ENCODE assay signal across 21 cellular contexts in the genomic region with DNA sequence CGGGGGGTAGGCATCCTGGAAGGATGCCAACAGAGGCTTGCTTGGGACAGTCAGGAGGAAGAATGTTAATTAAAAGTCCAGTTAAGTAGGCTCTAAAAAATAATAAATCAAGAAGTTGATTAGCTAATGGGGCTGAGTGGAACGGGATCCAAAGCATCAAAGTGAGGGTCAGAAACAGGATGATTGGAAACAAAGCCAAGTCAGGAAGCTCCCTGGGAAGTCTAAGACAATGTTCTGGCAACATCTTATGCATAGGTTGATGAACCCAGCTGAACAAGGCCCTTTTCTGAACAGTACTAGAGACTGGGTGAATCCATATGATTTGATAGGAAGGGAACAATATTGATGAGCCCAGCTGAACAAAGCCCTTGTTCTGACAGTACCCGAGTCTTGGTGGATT. TPM values are rescaled to one million over a fixed set of nuclear protein-coding genes. Genes with fewer than 3 reads are reported as not detected.
DNase-seq lines count a peak whose midpoint lies in the region; ATAC-seq and TF ChIP-seq lines count a peak whose summit lies in the region.
"Had no signal": no experiment of that assay in that cellular context is flagged by ENCODE, and none has a peak within 500 bp of the region (broad histone marks: within the 10 kb centered on the region; RNA-seq: fewer than 3 reads in every experiment).

No MANE protein-coding gene starts in this region.

- H2AFZ ChIP-seq in hepatocyte: no peak overlapping the region

- H4K20me1 ChIP-seq in hepatocyte (ENCODE audit: insufficient read depth, poor library complexity, severe bottlenecking): no peaks in the 10 kb centered on the region
- H4K20me1 ChIP-seq: BLaER1 treated with 17β-estradiol and CSF1 and Interleukin-3, amounts not matched to agents 10 nM and 100 nM had no signal

- TF ChIP-seq CTCF in heart left ventricle (IDR thresholded peaks at IDR 0.05): no peak
- no peak for TF ChIP-seq CTCF in brain microvascular endothelial cell (IDR thresholded peaks at IDR 0.05; ENCODE audit: low read depth, low read length, missing control alignments)
- no peak for TF ChIP-seq CTCF in hepatocyte (IDR thresholded peaks at IDR 0.05; ENCODE audit: poor library complexity)
- TF ChIP-seq CTCF in nephron (IDR thresholded peaks at IDR 0.05; ENCODE audit: unreplicated experiment in 3 of 3): no peak

- H3K27ac Mint-ChIP-seq in nephron: peak overlapping the region; percentile 48 to 81 (median 79)
- H3K27ac Mint-ChIP-seq: CD4-positive, alpha-beta memory T cell had no signal

- in situ Hi-C loops in brain microvascular endothelial cell (cut with HindIII; ENCODE audit: low pct_ligation_motif_present, low sequenced_read_pairs): no loop called here

- H3K79me2 ChIP-seq in hepatocyte: no peaks in the 10 kb centered on the region

- no peaks in the 10 kb centered on the region for H3K9me2 ChIP-seq in hepatocyte (replicated peaks; ENCODE audit: insufficient read depth)

- H3K4me1 Mint-ChIP-seq in nephron: peaks cover 13% of the 10 kb centered on the region
- H3K4me1 Mint-ChIP-seq: CD4-positive, alpha-beta memory T cell had no signal

- no peak for DNase-seq in heart left ventricle
- DNase-seq in Right ventricle myocardium inferior (ENCODE audit: missing footprints): no peak
- no peak for DNase-seq in brain microvascular endothelial cell
- no peak for DNase-seq in hepatocyte (ENCODE audit: low spot score)
- no peak for DNase-seq in SJCRH30
- no peak for DNase-seq in amygdala (lab: John Stamatoyannopoulos, UW)
- DNase-seq in head of caudate nucleus: no peak
- DNase-seq: 8988T; CD4-positive, alpha-beta memory T cell; DMS153; GOT3; KG1; NCI-H1092 treated with DMSO at 0.1 percent for 48 hours; NCI-H146; NCI-H2029; NCI-H226; NCI-H524; NCI-H774; Peyer's patch had no signal

- no peak for TF ChIP-seq POLR2A in heart left ventricle (IDR thresholded peaks at IDR 0.05)

- H3K4me3 Mint-ChIP-seq in nephron: no peak overlapping the region
- H3K4me3 Mint-ChIP-seq: CD4-positive, alpha-beta memory T cell had no signal

- 53 to 67% (median 59%) methylated on average over 3 of the region's 3 CpGs for WGBS in heart left ventricle, 4 donors
- 71% methylated on average over 3 of the region's 3 CpGs for WGBS in hepatocyte (ENCODE audit: low lambda C conversion rate, missing lambda C conversion rate)

- H3K4me2 ChIP-seq in hepatocyte: no peak overlapping the region

- H3K9me3 ChIP-seq in heart left ventricle (peaks cover 0 to 17% (median 3%) of the 10 kb centered on the region in 12 donors), hepatocyte (ENCODE audit: low read depth) (peaks cover 4% of the 10 kb centered on the region), SJCRH30 (replicated peaks) (0 out of 2 replicates have a peak, but pooled peaks cover 4% of the 10 kb centered on the region)
- H3K9me3 ChIP-seq: Peyer's patch had no signal

- no peaks in the 10 kb centered on the region for H3K27me3 ChIP-seq in heart left ventricle
- no peaks in the 10 kb centered on the region for H3K27me3 ChIP-seq in brain microvascular endothelial cell (replicated peaks)
- no peaks in the 10 kb centered on the region for H3K27me3 ChIP-seq in hepatocyte
- no peaks in the 10 kb centered on the region for H3K27me3 ChIP-seq in SJCRH30
- H3K27me3 ChIP-seq: BLaER1 treated with 17β-estradiol and CSF1 and Interleukin-3, amounts not matched to agents 10 nM and 100 nM; Peyer's patch had no signal

- H3K27ac ChIP-seq in heart left ventricle: peak overlapping the region in 2 of 12 donors; percentile 13 to 14
- H3K27ac ChIP-seq in brain microvascular endothelial cell: peak overlapping the region; percentile 81
- H3K27ac ChIP-seq in hepatocyte: peak overlapping the region; percentile 27
- no peak overlapping the region for H3K27ac ChIP-seq in SJCRH30
- H3K27ac ChIP-seq: Peyer's patch had no signal

- H3K4me1 ChIP-seq in heart left ventricle: peaks cover 0 to 19% (median 13%) of the 10 kb centered on the region in 12 donors
- H3K4me1 ChIP-seq in hepatocyte (ENCODE audit: insufficient read depth): peaks cover 6% of the 10 kb centered on the region
- peaks cover 2% of the 10 kb centered on the region; the same call in 1 of the 2 replicates for H3K4me1 ChIP-seq in SJCRH30
- H3K4me1 ChIP-seq: Peyer's patch had no signal

- H3K36me3 ChIP-seq in heart left ventricle (no peaks in the 10 kb centered on the region), brain microvascular endothelial cell (replicated peaks) (no peaks in the 10 kb centered on the region), hepatocyte (replicated peaks; ENCODE audit: insufficient read depth, low read depth) (no peaks in the 10 kb centered on the region), SJCRH30 (no peaks in the 10 kb centered on the region)
- H3K36me3 ChIP-seq: BLaER1 treated with 17β-estradiol and CSF1 and Interleukin-3, amounts not matched to agents 10 nM and 100 nM; Peyer's patch had no signal

- no peaks in the 10 kb centered on the region for H3K27me3 Mint-ChIP-seq in nephron (ENCODE audit: low read depth)

- no peak overlapping the region for H3K4me3 ChIP-seq in heart left ventricle
- no peak overlapping the region for H3K4me3 ChIP-seq in brain microvascular endothelial cell (ENCODE audit: low read depth, low read length)
- no peak overlapping the region for H3K4me3 ChIP-seq in hepatocyte
- H3K4me3 ChIP-seq in SJCRH30: no peak overlapping the region
- H3K4me3 ChIP-seq: BLaER1 treated with 17β-estradiol and CSF1 and Interleukin-3, amounts not matched to agents 10 nM and 100 nM; Peyer's patch had no signal

- peaks cover 8% of the 10 kb centered on the region for H3K36me3 Mint-ChIP-seq in nephron (ENCODE audit: low read depth)

- H3K9me3 Mint-ChIP-seq in nephron: peaks cover 20% of the 10 kb centered on the region

- ATAC-seq in heart left ventricle: peak in 3 of 4 donors; percentile 39 to 78 (median 42)
- no peak for ATAC-seq in Right ventricle myocardium inferior

- intact Hi-C loops in heart left ventricle (cut with DNase I): loop anchor here in 1 of 10 donors (1.0 kb wide), 1 partner anchor 9 kb away; no protein-coding TSS in a partner anchor
- intact Hi-C loops in Right ventricle myocardium inferior (cut with DNase I): no loop called here
- intact Hi-C loops in head of caudate nucleus (cut with DNase I): no loop called here

RNA-seq across cellular contexts. Expression of gene STARD4, which starts 50.2 kb away (rescaled TPM):
- 10 to 100 TPM in 3 of 9 donors, 1 to 10 TPM in 6; 7.6 to 14.5 (median 9.4) TPM for total RNA-seq in heart left ventricle
- 10 to 100 TPM in 1 of 2 donors, 1 to 10 TPM in 1; 3.1 to 18.2 TPM for polyA plus RNA-seq in heart left ventricle
- total RNA-seq in Right ventricle myocardium inferior: 2.9 TPM
- 126 and 129 TPM in 2 replicates for total RNA-seq in hepatocyte
- polyA plus RNA-seq in hepatocyte: 35.0 and 39.9 TPM in 2 replicates
- 61.1 and 73.2 TPM in 2 replicates for total RNA-seq in SJCRH30 (2014; rRNA removed; shearing (Covaris generic))
